In the genomic region with DNA sequence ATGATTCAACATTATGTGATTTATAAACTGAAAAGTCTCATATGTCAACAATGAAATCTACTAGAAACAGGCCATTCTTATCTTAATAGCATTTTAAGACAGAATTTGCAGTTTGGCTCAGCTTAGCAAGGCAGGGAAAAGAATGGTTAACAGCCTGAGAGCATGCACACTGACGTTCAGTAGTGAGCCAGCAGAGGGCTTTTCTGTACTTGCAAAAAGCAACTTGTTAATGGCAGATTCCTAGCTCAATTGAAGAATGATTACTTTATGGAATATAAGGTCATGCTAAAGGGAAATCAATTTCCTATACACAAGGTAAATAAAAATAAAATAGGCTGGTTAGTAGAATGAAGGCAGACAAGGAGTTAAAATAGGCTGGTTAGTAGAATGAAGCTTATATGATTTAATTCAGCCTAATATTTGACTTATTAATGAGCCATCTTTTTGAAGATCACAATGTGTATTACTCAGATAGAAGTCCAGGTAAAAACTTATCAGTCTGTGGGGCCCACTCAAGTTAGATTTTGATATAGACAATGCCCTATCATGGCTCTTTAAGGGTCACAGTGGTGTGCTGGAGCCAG, we compare ENCODE assay signal across 9 cellular contexts.
A peak's percentile ranks its signal among the peaks of the same experiment; 100 is the strongest.
DNase-seq lines count a peak whose midpoint lies in the region; ATAC-seq, FAIRE-seq and TF ChIP-seq lines count a peak whose summit lies in the region.
"Had no signal": no experiment of that assay in that cellular context is flagged by ENCODE, and none has a peak within 500 bp of the region (broad histone marks: within the 10 kb centered on the region; RNA-seq: fewer than 3 reads in every experiment).

No MANE protein-coding gene starts in this region.

- ATAC-seq in HG03139 (IDR thresholded peaks at IDR 0.05; ENCODE audit: unreplicated experiment), result no peak
- ATAC-seq: mucosa of descending colon had no signal

- TF ChIP-seq CTCF in GM20000 (IDR thresholded peaks at IDR 0.05; ENCODE audit: extremely low read depth, missing control alignments), result peak; percentile 29

- peak; percentile 51 for DNase-seq in D341Med (ENCODE audit: low spot score)
- peak; percentile 21 for DNase-seq in GM20000 (ENCODE audit: low spot score)
- peak; percentile 55 for DNase-seq in NAMALWA (ENCODE audit: low spot score)
- peak; percentile 56 for DNase-seq in amniotic stem cell (lab: John Stamatoyannopoulos, UW)
- peak; percentile 62 for DNase-seq in kidney tubule cell (ENCODE audit: low spot score)
- DNase-seq in GM12891 (ENCODE audit: insufficient read length, low spot score), result no peak
- DNase-seq in mesenteric fat pad (ENCODE audit: low spot score), result no peak

- FAIRE-seq in GM12891 (lab: Jason Lieb, UNC), result no peak

- no peak for TF ChIP-seq POLR2A in GM12891 (IDR thresholded peaks at IDR 0.05; ENCODE audit: low read depth, low read length)

TF ChIP-seq in GM12891, 5 proteins besides CTCF, POLR2A, EP300 and RAD21:
- TF ChIP-seq SPI1 (IDR thresholded peaks at IDR 0.05; ENCODE audit: low read depth, low read length) (no peak), POLR2AphosphoS5 (IDR thresholded peaks at IDR 0.05; ENCODE audit: low read depth, low read length) (no peak), POU2F2 (IDR thresholded peaks at IDR 0.05; ENCODE audit: low read depth, low read length) (no peak), TAF1 (IDR thresholded peaks at IDR 0.05; ENCODE audit: low read depth, low read length) (no peak), PAX5 (IDR thresholded peaks at IDR 0.05; ENCODE audit: insufficient read depth, low read length, severe bottlenecking) (no peak)

Comparison
In these comparisons a context has a peak if more than half of its experiments do, and no peak if none do; other contexts are left out.
1. DNase-seq: peak in D341Med (single experiment), GM20000 (single experiment), NAMALWA (single experiment), amniotic stem cell (single experiment) and kidney tubule cell (single experiment); none in GM12891 (single experiment) and mesenteric fat pad (single experiment).